1 cellular context compared by ENCODE assay signal in the genomic region with DNA sequence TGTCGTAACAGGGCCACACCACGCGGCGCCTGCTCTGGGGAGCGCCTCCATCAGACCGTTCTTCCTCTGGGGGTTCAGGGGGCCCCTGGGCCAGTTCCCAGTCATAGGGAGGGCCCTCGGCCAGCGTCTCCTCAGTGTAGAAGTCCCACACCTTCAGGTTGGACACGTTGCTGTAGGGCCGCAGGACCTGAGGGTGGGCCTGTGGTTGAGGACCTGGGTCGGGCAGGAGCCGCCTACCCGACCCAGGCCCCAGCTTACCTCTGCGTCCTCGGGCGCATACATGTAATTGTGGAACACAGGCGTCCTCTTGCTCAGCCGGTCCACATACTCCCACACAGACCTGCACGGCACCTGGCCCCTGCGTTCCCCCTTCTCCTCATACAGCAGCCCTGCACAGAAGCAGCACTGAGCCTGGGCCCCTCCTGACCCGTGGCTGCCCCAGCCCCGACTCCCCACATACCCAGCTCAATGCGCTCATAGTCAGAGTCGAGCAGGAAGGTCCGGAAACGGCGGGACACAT.
TF ChIP-seq lines count a peak whose summit lies in the region.

No MANE protein-coding gene starts in this region.

TF ChIP-seq in WTC11, 78 proteins besides CTCF, POLR2A, EP300 and RAD21 (continued from another document):
- TF ChIP-seq USF2 (CRISPR knock-in tag; IDR thresholded peaks at IDR 0.05) (no peak), NFYB (CRISPR knock-in tag; conservative IDR thresholded peaks at IDR 0.05; ENCODE audit: low read depth) (no peak)
